32 cellular contexts compared by ENCODE assay signal in genomic region chr6:92121228-92121627, GRCh38.
"Had no signal": no experiment of that assay in that cellular context is flagged by ENCODE, and none has a peak within 500 bp of the region (broad histone marks: within the 10 kb centered on the region; RNA-seq: fewer than 3 reads in every experiment).

No MANE protein-coding gene starts in this region.

- H3K4me3 ChIP-seq: adrenal gland, body of pancreas, breast epithelium had no signal

- H3K36me3 ChIP-seq: adrenal gland, brain microvascular endothelial cell, breast epithelium had no signal

- H3K4me1 Mint-ChIP-seq: activated B cell treated with CpG ODN at 0.5 μM for 24 hours; activated CD4-positive, alpha-beta T cell treated with anti-CD3 and anti-CD28 coated beads, Interleukin-2, amount 10 ng/mL, durations not matched to agents 24 days and 14 days; activated naive CD8-positive, alpha-beta T cell treated with anti-CD3 and anti-CD28 coated beads for 36 hours; activated T-helper 17 cell treated with anti-CD3 and anti-CD28 coated beads, Interleukin-2, amount 50 U/mL, for 72 hours; T-helper 17 cell had no signal

- H3K36me3 Mint-ChIP-seq: activated CD4-positive, alpha-beta memory T cell treated with anti-CD3 and anti-CD28 coated beads for 36 hours; activated naive CD4-positive, alpha-beta T cell treated with anti-CD3 and anti-CD28 coated beads, Interleukin-2, amount 50 U/mL, for 72 hours; activated naive CD8-positive, alpha-beta T cell treated with anti-CD3 and anti-CD28 coated beads for 36 hours had no signal

- H3K9me3 ChIP-seq: adrenal gland, body of pancreas, breast epithelium had no signal

- H3K27ac ChIP-seq: adrenal gland, body of pancreas, brain microvascular endothelial cell, breast epithelium, VCaP had no signal

- H3K27me3 ChIP-seq: adrenal gland, body of pancreas, brain microvascular endothelial cell, breast epithelium had no signal

- H3K4me1 ChIP-seq: adrenal gland, body of pancreas, breast epithelium had no signal

- H3K27ac Mint-ChIP-seq: activated B cell treated with CpG ODN at 0.5 μM for 24 hours; activated CD4-positive, alpha-beta memory T cell treated with anti-CD3 and anti-CD28 coated beads for 36 hours; activated CD4-positive, alpha-beta T cell treated with anti-CD3 and anti-CD28 coated beads, Interleukin-2, amount 10 ng/mL, durations not matched to agents 24 days and 14 days; activated CD8-positive, alpha-beta T cell treated with anti-CD3 and anti-CD28 coated beads for 36 hours; activated naive CD4-positive, alpha-beta T cell treated with anti-CD3 and anti-CD28 coated beads for 36 hours; activated naive CD4-positive, alpha-beta T cell treated with anti-CD3 and anti-CD28 coated beads, Interleukin-2, amount 50 U/mL, for 72 hours; activated naive CD8-positive, alpha-beta T cell treated with anti-CD3 and anti-CD28 coated beads for 36 hours; activated T-cell treated with anti-CD3 and anti-CD28 coated beads, Interleukin-2, amount 50 U/mL, for 72 hours; activated T-helper 1 cell treated with anti-CD3 and anti-CD28 coated beads, Interleukin-12 subunit alpha, Interleukin-12 subunit beta, Interleukin-2, Interleukin-4 antibody, amounts not matched to agents 30 ng/mL and 10 ng/mL and 1 ng/mL, durations not matched to agents 14 hours and 24 hours and 36 hours; activated T-helper 17 cell treated with anti-CD3 and anti-CD28 coated beads, Interleukin-2, amount 50 U/mL, for 72 hours; T-helper 17 cell had no signal

- ATAC-seq: activated CD8-positive, alpha-beta T cell treated with anti-CD3 and anti-CD28 coated beads for 36 hours; activated naive CD4-positive, alpha-beta T cell treated with anti-CD3 and anti-CD28 coated beads, Interleukin-2, amount 50 U/mL, for 72 hours; activated T-cell treated with anti-CD3 and anti-CD28 coated beads, Interleukin-2, amount 50 U/mL, for 4 hours; activated T-cell treated with anti-CD3 and anti-CD28 coated beads, Interleukin-2, amount 50 U/mL, for 72 hours; activated T-helper 17 cell treated with anti-CD3 and anti-CD28 coated beads, Interleukin-2, amount 50 U/mL, for 72 hours; body of pancreas; T-helper 17 cell had no signal

- H3K4me3 Mint-ChIP-seq: activated B cell treated with CpG ODN at 0.5 μM for 24 hours; activated CD4-positive, alpha-beta memory T cell treated with anti-CD3 and anti-CD28 coated beads for 36 hours; activated CD4-positive, alpha-beta T cell treated with anti-CD3 and anti-CD28 coated beads, Interleukin-2, amount 10 ng/mL, durations not matched to agents 24 days and 14 days; activated CD8-positive, alpha-beta T cell treated with anti-CD3 and anti-CD28 coated beads for 36 hours; activated naive CD4-positive, alpha-beta T cell treated with anti-CD3 and anti-CD28 coated beads for 36 hours; activated naive CD8-positive, alpha-beta T cell treated with anti-CD3 and anti-CD28 coated beads for 36 hours; activated T-cell treated with anti-CD3 and anti-CD28 coated beads, Interleukin-2, amount 50 U/mL, for 4 hours; activated T-cell treated with anti-CD3 and anti-CD28 coated beads, Interleukin-2, amount 50 U/mL, for 72 hours; activated T-helper 1 cell treated with anti-CD3 and anti-CD28 coated beads, Interleukin-12 subunit alpha, Interleukin-12 subunit beta, Interleukin-2, Interleukin-4 antibody, amounts not matched to agents 30 ng/mL and 10 ng/mL and 1 ng/mL, durations not matched to agents 14 hours and 24 hours and 36 hours; activated T-helper 17 cell treated with anti-CD3 and anti-CD28 coated beads, Interleukin-2, amount 50 U/mL, for 72 hours; T-helper 17 cell had no signal

- H3K9me3 Mint-ChIP-seq: activated B cell treated with CpG ODN at 0.5 μM for 24 hours; activated CD4-positive, alpha-beta T cell treated with anti-CD3 and anti-CD28 coated beads, Interleukin-2, amount 10 ng/mL, durations not matched to agents 24 days and 14 days; activated naive CD4-positive, alpha-beta T cell treated with anti-CD3 and anti-CD28 coated beads for 36 hours; activated naive CD8-positive, alpha-beta T cell treated with anti-CD3 and anti-CD28 coated beads for 36 hours; activated T-helper 1 cell treated with anti-CD3 and anti-CD28 coated beads, Interleukin-12 subunit alpha, Interleukin-12 subunit beta, Interleukin-2, Interleukin-4 antibody, amounts not matched to agents 30 ng/mL and 10 ng/mL and 1 ng/mL, durations not matched to agents 14 hours and 24 hours and 36 hours had no signal

- H3K27me3 Mint-ChIP-seq: activated B cell treated with CpG ODN at 0.5 μM for 24 hours; activated CD4-positive, alpha-beta memory T cell treated with anti-CD3 and anti-CD28 coated beads for 36 hours; activated CD4-positive, alpha-beta T cell treated with anti-CD3 and anti-CD28 coated beads, Interleukin-2, amount 10 ng/mL, durations not matched to agents 24 days and 14 days; activated CD8-positive, alpha-beta T cell treated with anti-CD3 and anti-CD28 coated beads for 36 hours; activated naive CD8-positive, alpha-beta T cell treated with anti-CD3 and anti-CD28 coated beads for 36 hours; activated T-helper 17 cell treated with anti-CD3 and anti-CD28 coated beads, Interleukin-2, amount 50 U/mL, for 72 hours; T-helper 17 cell had no signal

- DNase-seq: activated B cell treated with CpG ODN at 0.5 μM for 24 hours; activated CD4-positive, alpha-beta memory T cell treated with anti-CD3 and anti-CD28 coated beads for 36 hours; activated CD4-positive, alpha-beta T cell treated with anti-CD3 and anti-CD28 coated beads for 4 hours; activated CD4-positive, alpha-beta T cell treated with anti-CD3 and anti-CD28 coated beads, Interleukin-2, amount 10 ng/mL, durations not matched to agents 24 days and 14 days; activated CD4-positive, alpha-beta T cell treated with anti-CD3 and anti-CD28 coated beads, Interleukin-2, amount 50 U/mL, for 1 hour; activated CD4-positive, alpha-beta T cell treated with anti-CD3 and anti-CD28 coated beads, Interleukin-2, amount 50 U/mL, for 4 hours; activated CD4-positive, CD25-positive, alpha-beta regulatory T cell treated with anti-CD3 and anti-CD28 coated beads, Interleukin-2, amount 50 U/mL, for 72 hours; activated CD8-positive, alpha-beta memory T cell treated with anti-CD3 and anti-CD28 coated beads, Interleukin-2, amount 50 U/mL, for 4 hours; activated CD8-positive, alpha-beta T cell treated with anti-CD3 and anti-CD28 coated beads for 36 hours; activated effector memory CD4-positive, alpha-beta T cell treated with anti-CD3 and anti-CD28 coated beads, Interleukin-2, amount 50 U/mL, for 16 hours; activated gamma-delta T cell treated with Interleukin-2 at 50 U/mL for 16 hours; activated naive CD4-positive, alpha-beta T cell; activated naive CD4-positive, alpha-beta T cell treated with anti-CD3 and anti-CD28 coated beads for 36 hours; activated naive CD4-positive, alpha-beta T cell treated with anti-CD3 and anti-CD28 coated beads, Interleukin-2, amount 50 U/mL, for 16 hours; activated naive CD8-positive, alpha-beta T cell treated with anti-CD3 and anti-CD28 coated beads for 36 hours; activated T-cell treated with anti-CD3 and anti-CD28 coated beads for 4 hours; activated T-cell treated with anti-CD3 and anti-CD28 coated beads, Interleukin-2, amount 50 U/mL, for 1 hour; activated T-cell treated with anti-CD3 and anti-CD28 coated beads, Interleukin-2, amount 50 U/mL, for 4 hours; activated T-cell treated with anti-CD3 and anti-CD28 coated beads, Interleukin-2, amount 50 U/mL, for 72 hours; adrenal gland; amniotic stem cell; aorta; body of pancreas; brain microvascular endothelial cell; central memory CD4-positive, alpha-beta T cell; T-helper 17 cell; T-helper 9 cell had no signal
